ENCODE assay signal across 7 cellular contexts in genomic region chr15:50848349-50848748, GRCh38.
"Had no signal": no experiment of that assay in that cellular context is flagged by ENCODE, and none has a peak within 500 bp of the region (broad histone marks: within the 10 kb centered on the region; RNA-seq: fewer than 3 reads in every experiment).

No MANE protein-coding gene starts in this region.

- H3K27ac ChIP-seq: HL-60, KMS-11 had no signal

- H3K4me3 Mint-ChIP-seq: IgD-negative memory B cell had no signal

- FAIRE-seq: HTR-8/SVneo had no signal

- DNase-seq: IMR-90, KBM-7, KG1 had no signal

- H3K27ac Mint-ChIP-seq: IgD-negative memory B cell had no signal

- H3K9ac ChIP-seq: KMS-11 had no signal

- H3K4me2 ChIP-seq: KMS-11 had no signal
